28 cellular contexts compared by ENCODE assay signal in genomic region chr17:79148584-79148983, GRCh38.
"Had no signal": no experiment of that assay in that cellular context is flagged by ENCODE, and none has a peak within 500 bp of the region (broad histone marks: within the 10 kb centered on the region; RNA-seq: fewer than 3 reads in every experiment).

No MANE protein-coding gene starts in this region.

- FAIRE-seq: colon, endometrium, endothelial cell of umbilical vein, frontal cortex had no signal

- H3K4me1 ChIP-seq: colonic mucosa, esophagus muscularis mucosa, esophagus squamous epithelium, foreskin keratinocyte, gastrocnemius medialis, gastroesophageal sphincter, heart left ventricle, heart right ventricle had no signal

- H3K27ac ChIP-seq: colonic mucosa, coronary artery, epithelial cell of prostate, esophagus muscularis mucosa, esophagus squamous epithelium, foreskin keratinocyte, gastrocnemius medialis, gastroesophageal sphincter, heart left ventricle, heart right ventricle had no signal

- ATAC-seq: effector memory CD8-positive, alpha-beta T cell; esophagus mucosa; foreskin keratinocyte; gastrocnemius medialis; gastroesophageal sphincter; heart left ventricle; heart right ventricle had no signal

- DNase-seq: colonic mucosa; cortex of kidney; dermis blood vessel endothelial cell; dorsolateral prefrontal cortex; effector CD4-positive, alpha-beta T cell; effector CD8-positive, alpha-beta T cell; effector memory CD4-positive, alpha-beta T cell; effector memory CD8-positive, alpha-beta T cell; endodermal cell; erythroblast; esophagus squamous epithelium; foreskin fibroblast; foreskin keratinocyte; foreskin melanocyte; gastrocnemius medialis; glutamatergic neuron; head of caudate nucleus; heart left ventricle; heart right ventricle had no signal

- H3K4me3 ChIP-seq: colonic mucosa, coronary artery, dorsolateral prefrontal cortex, esophagus muscularis mucosa, esophagus squamous epithelium, gastrocnemius medialis, gastroesophageal sphincter, heart left ventricle, heart right ventricle had no signal

- H3K27me3 ChIP-seq: colonic mucosa had no signal

- H3K36me3 ChIP-seq: colonic mucosa, esophagus muscularis mucosa, esophagus squamous epithelium, gastrocnemius medialis, gastroesophageal sphincter, heart left ventricle, heart right ventricle had no signal

- H3K9me3 ChIP-seq: colonic mucosa, esophagus muscularis mucosa, esophagus squamous epithelium, gastrocnemius medialis, gastroesophageal sphincter, heart left ventricle, heart right ventricle had no signal
